9 cellular contexts compared by ENCODE assay signal in the genomic region with DNA sequence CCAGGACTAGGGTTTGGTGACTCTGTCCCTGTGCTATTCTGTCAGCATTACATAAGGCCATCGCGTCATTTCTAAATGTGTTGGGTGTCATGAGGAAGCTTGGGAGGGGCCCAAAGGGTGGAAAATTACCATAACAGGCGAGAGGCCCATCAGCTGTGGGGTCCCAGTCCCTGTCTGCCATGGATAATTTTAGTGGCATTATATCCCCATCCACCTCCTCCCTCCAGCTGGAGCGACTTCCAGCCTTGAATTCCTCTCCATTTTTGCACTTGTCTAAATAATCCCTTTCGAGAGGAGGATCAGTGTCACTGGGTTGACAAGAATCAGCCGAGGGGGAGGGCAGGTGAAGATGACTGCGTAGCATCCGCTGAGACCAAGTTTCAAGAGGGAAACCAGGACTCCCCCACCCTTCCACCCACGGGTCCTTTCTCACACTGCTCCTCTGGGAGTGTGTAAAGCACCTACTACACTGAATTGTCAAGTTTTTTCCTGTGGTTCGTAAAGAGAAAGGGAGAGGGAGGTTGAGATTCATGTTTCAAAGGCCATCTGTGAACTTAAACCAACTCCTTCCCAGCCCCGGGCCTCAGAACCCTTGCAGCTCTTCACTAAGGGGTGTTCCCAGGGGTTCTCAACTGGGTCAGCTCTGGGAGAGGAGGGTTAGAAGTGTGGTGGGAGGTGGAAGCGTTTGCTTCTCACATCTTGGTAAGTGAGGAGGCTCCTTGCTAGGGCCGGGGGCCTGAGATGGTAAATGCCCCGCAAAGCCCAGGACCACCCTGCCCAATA. TPM values are rescaled to one million over a fixed set of nuclear protein-coding genes. Genes with fewer than 3 reads are reported as not detected.
DNase-seq lines count a peak whose midpoint lies in the region; ATAC-seq and TF ChIP-seq lines count a peak whose summit lies in the region.
"Had no signal": no experiment of that assay in that cellular context is flagged by ENCODE, and none has a peak within 500 bp of the region (broad histone marks: within the 10 kb centered on the region; RNA-seq: fewer than 3 reads in every experiment).

No MANE protein-coding gene starts in this region.

- no peaks in the 10 kb centered on the region for H3K9me2 ChIP-seq in PC-3 (replicated peaks; ENCODE audit: low read length)

- H3K4me2 ChIP-seq in PC-3 (ENCODE audit: low read length): no peak overlapping the region

- H4K20me1 ChIP-seq in PC-3 (ENCODE audit: low read length): no peaks in the 10 kb centered on the region

- H3K4me3 ChIP-seq in PC-3 (ENCODE audit: low read length): no peak overlapping the region
- H3K4me3 ChIP-seq: lung had no signal

- H3K9ac ChIP-seq in PC-3 (ENCODE audit: low read length): no peak overlapping the region

- peaks cover 14% of the 10 kb centered on the region for H3K27me3 Mint-ChIP-seq in stimulated activated memory B cell treated with anti-CD40 and anti-IgM and Interleukin-4, amounts not matched to agents 10 μg/mL and 1 μg/mL and 100 μg/mL, for 72 hours

- H3K4me1 ChIP-seq in PC-3 (ENCODE audit: insufficient read depth, low read length): no peaks in the 10 kb centered on the region

- no peaks in the 10 kb centered on the region for H3K9me3 ChIP-seq in PC-3 (ENCODE audit: low read length)

- H3K27me3 ChIP-seq in PC-3 (ENCODE audit: low read length): no peaks in the 10 kb centered on the region

- peak overlapping the region; percentile 16 for H3K4me3 Mint-ChIP-seq in stimulated activated memory B cell treated with anti-CD40 and anti-IgM and Interleukin-4, amounts not matched to agents 10 μg/mL and 1 μg/mL and 100 μg/mL, for 72 hours

- H2AFZ ChIP-seq in PC-3 (ENCODE audit: low read length): no peak overlapping the region

- ATAC-seq in Right ventricle myocardium inferior (peak; percentile 18), Right ventricle myocardium superior (ENCODE audit: poor library complexity) (no peak), HG02759 (IDR thresholded peaks at IDR 0.05; ENCODE audit: unreplicated experiment) (peak; percentile 69), PC-3 (no peak)
- ATAC-seq in stimulated activated memory B cell treated with anti-CD40 and anti-IgM and Interleukin-4, amounts not matched to agents 10 μg/mL and 1 μg/mL and 100 μg/mL, for 72 hours: peak; percentile 88

- H3K36me3 ChIP-seq in PC-3 (ENCODE audit: low read depth, low read length): no peaks in the 10 kb centered on the region

- TF ChIP-seq CTCF in PC-3 (conservative IDR thresholded peaks at IDR 0.05; ENCODE audit: low read depth, low read length): no peak

- no TSS peak for BruUV-seq in PC-3 (replicated peaks; lab: Mats Ljungman, UMichigan)

- intact Hi-C loops in Right ventricle myocardium inferior (cut with DNase I): loop anchor here (2.0 kb wide), 1 partner anchor 29 kb away; a partner anchor contains a TSS
- intact Hi-C loops in Right ventricle myocardium superior (cut with DNase I): no loop called here
- intact Hi-C loops in PC-3 (cut with micrococcal nuclease): no loop called here

- H3K9me3 Mint-ChIP-seq in stimulated activated memory B cell treated with anti-CD40 and anti-IgM and Interleukin-4, amounts not matched to agents 10 μg/mL and 1 μg/mL and 100 μg/mL, for 72 hours: no peaks in the 10 kb centered on the region

- no peak overlapping the region for H3K27ac ChIP-seq in PC-3 (ENCODE audit: low read length)

- POLR2A ChIA-PET in PC-3 (lab: Charles Lee; ENCODE audit: unreplicated experiment): no interaction called here

- no peaks in the 10 kb centered on the region for H3F3A ChIP-seq in PC-3 (ENCODE audit: low read length, unreplicated experiment)

- no peak for DNase-seq in Right ventricle myocardium inferior (ENCODE audit: missing footprints)
- no peak for DNase-seq in Right ventricle myocardium superior
- DNase-seq in activated CD4-positive, alpha-beta T cell treated with anti-CD3 and anti-CD28 coated beads, Interleukin-2, amount 50 U/mL, for 48 hours: peak; percentile 44 to 66
- DNase-seq in PC-3: no peak
- DNase-seq in effector CD8-positive, alpha-beta T cell (lab: John Stamatoyannopoulos, UW): no peak
- no peak for DNase-seq in HPDE6-E6E7 (ENCODE audit: extremely low spot score)

- no peaks in the 10 kb centered on the region for H3K79me2 ChIP-seq in PC-3 (ENCODE audit: low read length)

- H3K36me3 Mint-ChIP-seq in stimulated activated memory B cell treated with anti-CD40 and anti-IgM and Interleukin-4, amounts not matched to agents 10 μg/mL and 1 μg/mL and 100 μg/mL, for 72 hours: peaks cover 6% of the 10 kb centered on the region

- H3K4me1 Mint-ChIP-seq in stimulated activated memory B cell treated with anti-CD40 and anti-IgM and Interleukin-4, amounts not matched to agents 10 μg/mL and 1 μg/mL and 100 μg/mL, for 72 hours: peaks cover 41% of the 10 kb centered on the region

- peak overlapping the region; percentile 72 for H3K27ac Mint-ChIP-seq in stimulated activated memory B cell treated with anti-CD40 and anti-IgM and Interleukin-4, amounts not matched to agents 10 μg/mL and 1 μg/mL and 100 μg/mL, for 72 hours

- CTCF ChIA-PET in PC-3 (lab: Charles Lee): interaction anchor here (0.6 kb wide), 1 partner anchor 278 kb away, joined by 3 read pairs; no protein-coding TSS in a partner anchor

RNA-seq across cellular contexts. Expression of a gene that starts 29.2 kb away (rescaled TPM):
- 1.4 TPM for total RNA-seq in Right ventricle myocardium inferior
- 2.2 TPM for total RNA-seq in Right ventricle myocardium superior
- total RNA-seq in PC-3 (2014; rRNA removed): 4.7 TPM in 2 replicates

RNA-seq across cellular contexts. Expression of a gene that starts 36.1 kb away (rescaled TPM):
- total RNA-seq in Right ventricle myocardium inferior (14.3 TPM), Right ventricle myocardium superior (17.1 TPM), PC-3 (2014; rRNA removed) (27.0 and 36.8 TPM in 2 replicates)

Comparison
In these comparisons a context has a peak if more than half of its experiments do, and no peak if none do; other contexts are left out.
1. ATAC-seq: peak in Right ventricle myocardium inferior (single experiment), HG02759 (single experiment) and stimulated activated memory B cell treated with anti-CD40 and anti-IgM and Interleukin-4, amounts not matched to agents 10 μg/mL and 1 μg/mL and 100 μg/mL, for 72 hours (single experiment); none in Right ventricle myocardium superior (single experiment) and PC-3 (single experiment).
2. DNase-seq: peak in activated CD4-positive, alpha-beta T cell treated with anti-CD3 and anti-CD28 coated beads, Interleukin-2, amount 50 U/mL, for 48 hours (2 of 2); none in Right ventricle myocardium inferior (single experiment), Right ventricle myocardium superior (single experiment), PC-3 (single experiment), effector CD8-positive, alpha-beta T cell (single experiment) and HPDE6-E6E7 (single experiment).